In genomic region chr9:27423919-27424710, GRCh38 we compare ENCODE assay signal across 1 cellular context.
A peak's percentile ranks its signal among the peaks of the same experiment; 100 is the strongest.
TF ChIP-seq lines count a peak whose summit lies in the region.

No MANE protein-coding gene starts in this region.

TF ChIP-seq in SK-N-SH, 30 proteins besides CTCF, POLR2A, EP300 and RAD21 (continued from another document):
- no peak for TF ChIP-seq IRF3 (IDR thresholded peaks at IDR 0.05; ENCODE audit: low read depth, low read length)
- peak; percentile 25; the same call in 1 of the 2 replicates for TF ChIP-seq JUND (IDR thresholded peaks at IDR 0.05)
